ENCODE assay signal across 13 cellular contexts in genomic region chr9:121780177-121780576, GRCh38.
A peak's percentile ranks its signal among the peaks of the same experiment; 100 is the strongest.
DNase-seq lines count a peak whose midpoint lies in the region; TF ChIP-seq lines count a peak whose summit lies in the region.
"Had no signal": no experiment of that assay in that cellular context is flagged by ENCODE, and none has a peak within 500 bp of the region (broad histone marks: within the 10 kb centered on the region; RNA-seq: fewer than 3 reads in every experiment).

No MANE protein-coding gene starts in this region.

- no peak overlapping the region for H2AFZ ChIP-seq in OCI-LY3 (ENCODE audit: low read depth, low read length)

- H3K27me3 ChIP-seq in OCI-LY3 (ENCODE audit: low read depth, low read length) (no peaks in the 10 kb centered on the region; the same call in 1 of the 2 replicates), muscle layer of colon (ENCODE audit: control insufficient read depth in 1 of 2, insufficient read depth in 2 of 2, low read length in 2 of 2) (no peaks in the 10 kb centered on the region), H7 (ENCODE audit: control insufficient read depth, insufficient read depth, low read length) (no peaks in the 10 kb centered on the region)
- H3K27me3 ChIP-seq: body of pancreas, Peyer's patch had no signal

- H3K4me2 ChIP-seq in OCI-LY3 (ENCODE audit: low read length), result peak overlapping the region; percentile 76

- H3K9ac ChIP-seq in OCI-LY3 (ENCODE audit: low read length) (no peak overlapping the region), muscle layer of colon (ENCODE audit: low read length) (no peak overlapping the region)

- no peaks in the 10 kb centered on the region for H3K79me2 ChIP-seq in OCI-LY3 (ENCODE audit: low read length)

- H3K27ac ChIP-seq in OCI-LY3 (ENCODE audit: low read length) (no peak overlapping the region), muscle layer of colon (ENCODE audit: low read depth, low read length) (peak overlapping the region; percentile 74), temporal lobe (ENCODE audit: low read depth, low read length) (peak overlapping the region; percentile 74)
- H3K27ac ChIP-seq: body of pancreas, SK-N-MC had no signal

- no peaks in the 10 kb centered on the region for H4K20me1 ChIP-seq in OCI-LY3 (ENCODE audit: insufficient read depth, low read length)

- H3K4me1 ChIP-seq in OCI-LY3 (ENCODE audit: low read length) (peaks cover 19% of the 10 kb centered on the region), muscle layer of colon (ENCODE audit: insufficient read depth, low read length) (peaks cover 20% of the 10 kb centered on the region)
- H3K4me1 ChIP-seq: body of pancreas, Peyer's patch had no signal

- DNase-seq in cerebellar cortex (ENCODE audit: low spot score) (peak; percentile 7), NCI-H187 treated with DMSO at 0.1 percent for 48 hours (lab: John Stamatoyannopoulos, UW) (no peak), germinal center (ENCODE audit: low spot score) (no peak), H7 (no peak)
- DNase-seq: body of pancreas; EL; small intestine; stimulated activated CD4-positive, alpha-beta T cell treated with anti-CD3 and anti-CD28 coated beads, Interleukin-4, amount 100 ng/mL, for 4 hours had no signal

- peaks cover 3% of the 10 kb centered on the region for H3K36me3 ChIP-seq in OCI-LY3 (replicated peaks; ENCODE audit: low read depth, low read length)
- H3K36me3 ChIP-seq in muscle layer of colon (ENCODE audit: insufficient read depth, low read length), result peaks cover 77% of the 10 kb centered on the region
- H3K36me3 ChIP-seq in H7 (replicated peaks; ENCODE audit: control insufficient read depth, insufficient read depth, low read length), result peaks cover 11% of the 10 kb centered on the region

- H3K4me3 ChIP-seq in OCI-LY3 (ENCODE audit: low read length) (peak overlapping the region; percentile 60; the same call in 1 of the 2 replicates), muscle layer of colon (ENCODE audit: low read depth in 1 of 2, low read length in 2 of 2) (no peak overlapping the region), H7 (ENCODE audit: insufficient read depth, low read depth, low read length) (no peak overlapping the region)
- H3K4me3 ChIP-seq: body of pancreas, Peyer's patch, SK-N-MC had no signal

- no peak for TF ChIP-seq CTCF in OCI-LY3 (IDR thresholded peaks at IDR 0.05; ENCODE audit: low read depth, low read length)

- H3K9me3 ChIP-seq in OCI-LY3 (ENCODE audit: insufficient read depth, low read length) (peaks cover 9% of the 10 kb centered on the region), muscle layer of colon (ENCODE audit: low read length) (no peaks in the 10 kb centered on the region)
- H3K9me3 ChIP-seq: body of pancreas, Peyer's patch had no signal
